29 cellular contexts compared by ENCODE assay signal in the genomic region with DNA sequence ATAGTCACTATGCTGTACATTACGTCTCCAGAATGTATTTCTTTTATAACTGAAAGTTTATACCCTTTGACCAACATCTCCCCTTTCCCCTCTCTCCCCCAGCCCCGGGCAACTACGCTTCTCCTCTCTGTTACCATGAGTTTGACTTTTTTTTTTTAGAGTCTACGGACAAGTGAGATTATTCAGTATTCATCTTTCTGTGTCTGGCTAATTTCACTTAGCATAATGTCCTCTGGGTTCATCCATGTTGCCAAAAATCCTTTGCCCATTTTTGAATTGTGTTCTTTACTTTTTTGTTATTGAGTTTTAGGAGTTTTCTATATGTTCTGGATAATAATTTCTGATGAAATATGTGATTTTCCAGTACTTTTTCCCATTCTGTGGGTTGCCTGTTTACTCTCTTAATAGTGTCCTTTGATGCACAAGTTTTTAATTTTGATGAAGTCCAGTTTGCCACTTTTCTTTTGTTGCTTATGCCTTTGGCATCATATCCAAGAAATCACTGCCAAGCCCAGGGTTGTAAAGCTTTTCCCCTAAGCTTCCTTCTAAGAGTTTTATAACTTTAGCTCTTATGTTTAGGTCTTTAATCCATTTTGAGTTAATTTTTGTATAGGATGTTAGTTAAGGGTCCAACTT.
"Had no signal": no experiment of that assay in that cellular context is flagged by ENCODE, and none has a peak within 500 bp of the region (broad histone marks: within the 10 kb centered on the region; RNA-seq: fewer than 3 reads in every experiment).

No MANE protein-coding gene starts in this region.

- ATAC-seq: effector memory CD8-positive, alpha-beta T cell; esophagus mucosa; foreskin keratinocyte; gastrocnemius medialis; gastroesophageal sphincter; heart left ventricle; heart right ventricle had no signal

- H3K27ac ChIP-seq: colonic mucosa, coronary artery, dorsolateral prefrontal cortex, epithelial cell of prostate, esophagus muscularis mucosa, esophagus squamous epithelium, foreskin keratinocyte, gastrocnemius medialis, gastroesophageal sphincter, heart right ventricle had no signal

- H3K9me3 ChIP-seq: colonic mucosa, esophagus muscularis mucosa, esophagus squamous epithelium, gastrocnemius medialis had no signal

- H3K36me3 ChIP-seq: colonic mucosa, esophagus muscularis mucosa, esophagus squamous epithelium, gastrocnemius medialis, gastroesophageal sphincter, heart left ventricle, heart right ventricle had no signal

- H3K4me3 Mint-ChIP-seq: dendritic cell treated with granulocyte-macrophage colony-stimulating factor and Interleukin-4, amounts not matched to agents 40 ng/mL and 50 ng/mL, for 4 days; effector memory CD8-positive, alpha-beta T cell; endodermal cell had no signal

- H3K9me3 Mint-ChIP-seq: dendritic cell treated with granulocyte-macrophage colony-stimulating factor and Interleukin-4, amounts not matched to agents 40 ng/mL and 50 ng/mL, for 4 days; effector memory CD8-positive, alpha-beta T cell had no signal

- DNase-seq: colonic mucosa; cortex of kidney; dermis blood vessel endothelial cell; dorsolateral prefrontal cortex; effector CD4-positive, alpha-beta T cell; effector CD8-positive, alpha-beta T cell; effector memory CD4-positive, alpha-beta T cell; effector memory CD8-positive, alpha-beta T cell; endodermal cell; erythroblast; esophagus squamous epithelium; foreskin fibroblast; foreskin keratinocyte; foreskin melanocyte; gastrocnemius medialis; glutamatergic neuron; head of caudate nucleus; heart left ventricle; heart right ventricle had no signal

- H3K4me3 ChIP-seq: colonic mucosa, coronary artery, dorsolateral prefrontal cortex, esophagus muscularis mucosa, esophagus squamous epithelium, gastrocnemius medialis, gastroesophageal sphincter, heart left ventricle, heart right ventricle had no signal

- H3K4me1 ChIP-seq: colonic mucosa, esophagus muscularis mucosa, esophagus squamous epithelium, foreskin keratinocyte, gastrocnemius medialis, gastroesophageal sphincter, heart left ventricle, heart right ventricle had no signal

- H3K27ac Mint-ChIP-seq: dendritic cell treated with granulocyte-macrophage colony-stimulating factor and Interleukin-4, amounts not matched to agents 40 ng/mL and 50 ng/mL, for 4 days; effector memory CD8-positive, alpha-beta T cell; endodermal cell had no signal

- FAIRE-seq: colon, endometrium, endothelial cell of umbilical vein, frontal cortex had no signal

- H3K27me3 ChIP-seq: colonic mucosa, dorsolateral prefrontal cortex, esophagus muscularis mucosa, foreskin keratinocyte, gastrocnemius medialis, gastroesophageal sphincter had no signal
